Comparison of ENCODE assay signal across 1 cellular context in genomic region chr21:45481977-45482898, GRCh38.
TF ChIP-seq lines count a peak whose summit lies in the region.

No MANE protein-coding gene starts in this region.

TF ChIP-seq in HepG2, 621 proteins besides CTCF, POLR2A, EP300 and RAD21 (continued from another document):
- TF ChIP-seq PAXIP1 (CRISPR knock-in tag; conservative IDR thresholded peaks at IDR 0.05) = no peak
- TF ChIP-seq SALL2 (CRISPR knock-in tag; IDR thresholded peaks at IDR 0.05) = no peak
- TF ChIP-seq PHF21A (CRISPR knock-in tag; IDR thresholded peaks at IDR 0.05) = no peak
- TF ChIP-seq ZFP82 (CRISPR knock-in tag; IDR thresholded peaks at IDR 0.05; ENCODE audit: borderline replicate concordance) = no peak
- TF ChIP-seq AFF4 (CRISPR knock-in tag; IDR thresholded peaks at IDR 0.05) = no peak
- no peak for TF ChIP-seq SMC3 (IDR thresholded peaks at IDR 0.05; ENCODE audit: low read length)
- no peak for TF ChIP-seq PATZ1 (CRISPR knock-in tag; IDR thresholded peaks at IDR 0.05)
- TF ChIP-seq ZHX1 (CRISPR knock-in tag; IDR thresholded peaks at IDR 0.05; ENCODE audit: low read depth) = no peak
- no peak for TF ChIP-seq ZNF232 (CRISPR knock-in tag; IDR thresholded peaks at IDR 0.05; ENCODE audit: borderline replicate concordance)
- TF ChIP-seq REPIN1 (CRISPR knock-in tag; IDR thresholded peaks at IDR 0.05; ENCODE audit: borderline replicate concordance, low read depth) = no peak
- no peak for TF ChIP-seq ZNF253 (CRISPR knock-in tag; IDR thresholded peaks at IDR 0.05; ENCODE audit: borderline replicate concordance)
- TF ChIP-seq HINFP (CRISPR knock-in tag; IDR thresholded peaks at IDR 0.05; ENCODE audit: low read depth) = no peak
- no peak for TF ChIP-seq RFXANK (CRISPR knock-in tag; IDR thresholded peaks at IDR 0.05)
- TF ChIP-seq AGO2 (optimal IDR thresholded peaks at IDR 0.05; ENCODE audit: low read depth, low read length) = peak; percentile 60
TF ChIP-seq in HepG2: peak in this region for 2.
